Comparison of ENCODE assay signal across 1 cellular context in genomic region chrX:38220024-38220935, GRCh38.
TF ChIP-seq lines count a peak whose summit lies in the region.

TSS of gene SRPX (minus strand) at chrX:38220871. CDS start at chrX:38220792, 79 bp downstream.

TF ChIP-seq in HEK293, 187 proteins besides CTCF, POLR2A, EP300 and RAD21 (continued from another document):
- peak; percentile 72 for TF ChIP-seq ZBTB26 (tag by site-specific recombination; optimal IDR thresholded peaks at IDR 0.05)
- peak; percentile 52; the same call in 1 of the 2 replicates for TF ChIP-seq EGR2 (tag by site-specific recombination; IDR thresholded peaks at IDR 0.05; ENCODE audit: low read depth)
- peak; percentile 84 for TF ChIP-seq ZNF335 (tag by site-specific recombination; conservative IDR thresholded peaks at IDR 0.05)
- TF ChIP-seq PRDM10 (tag by site-specific recombination; IDR thresholded peaks at IDR 0.05), result peak; percentile 78
- peak; percentile 46 for TF ChIP-seq GLIS2 (tag by site-specific recombination; IDR thresholded peaks at IDR 0.05)
- TF ChIP-seq ZBTB17 (tag by site-specific recombination; IDR thresholded peaks at IDR 0.05), result 0 out of 2 replicates have a peak, but pooled peaks have one; percentile 8
- peak; percentile 5; the same call in 1 of the 2 replicates for TF ChIP-seq REST (tag by site-specific recombination; IDR thresholded peaks at IDR 0.05)
- 0 out of 2 replicates have a peak, but pooled peaks have one; percentile 13 for TF ChIP-seq ZNF629 (tag by site-specific recombination; IDR thresholded peaks at IDR 0.05)
- TF ChIP-seq ZNF26 (tag by site-specific recombination; IDR thresholded peaks at IDR 0.05), result no peak
- TF ChIP-seq OSR2 (tag by site-specific recombination; IDR thresholded peaks at IDR 0.05), result peak; percentile 65
- TF ChIP-seq ZNF184 (tag by site-specific recombination; IDR thresholded peaks at IDR 0.05), result peak; percentile 79
- peak; percentile 61; the same call in 1 of the 2 replicates for TF ChIP-seq ZNF600 (tag by site-specific recombination; IDR thresholded peaks at IDR 0.05)
- TF ChIP-seq ZNF239 (tag by site-specific recombination; IDR thresholded peaks at IDR 0.05), result no peak
- no peak for TF ChIP-seq KLF9 (tag by site-specific recombination; IDR thresholded peaks at IDR 0.05; ENCODE audit: low read depth)
- TF ChIP-seq ZNF660 (tag by site-specific recombination; IDR thresholded peaks at IDR 0.05), result 0 out of 2 replicates have a peak, but pooled peaks have one; percentile 29
- TF ChIP-seq ZBTB44 (tag by site-specific recombination; IDR thresholded peaks at IDR 0.05), result peak; percentile 46; the same call in 1 of the 2 replicates
